In genomic region chr21:32710069-32710784, GRCh38 we compare ENCODE assay signal across 20 cellular contexts.
"Had no signal": no experiment of that assay in that cellular context is flagged by ENCODE, and none has a peak within 500 bp of the region (broad histone marks: within the 10 kb centered on the region; RNA-seq: fewer than 3 reads in every experiment).

No MANE protein-coding gene starts in this region.

- H3K27ac ChIP-seq: breast epithelium, esophagus muscularis mucosa, foreskin keratinocyte, neutrophil, right lobe of liver, tibial nerve had no signal

- H3K4me1 ChIP-seq: breast epithelium, right lobe of liver, tibial nerve had no signal

- H3K36me3 ChIP-seq: breast epithelium, esophagus muscularis mucosa, heart left ventricle, left ventricle myocardium inferior, right lobe of liver, tibial nerve had no signal

- H3K27me3 ChIP-seq: breast epithelium, esophagus muscularis mucosa, foreskin keratinocyte, heart left ventricle, neutrophil, right lobe of liver, tibial nerve had no signal

- H3K4me3 ChIP-seq: breast epithelium, esophagus muscularis mucosa, heart left ventricle, lung, mucosa of descending colon, right lobe of liver, tibial nerve had no signal

- H3K9me3 ChIP-seq: breast epithelium, esophagus muscularis mucosa, heart left ventricle, left ventricle myocardium inferior, mucosa of descending colon, neutrophil, right lobe of liver, tibial nerve had no signal

- DNase-seq: activated B cell treated with CpG ODN at 0.5 μM for 24 hours; activated CD4-positive, alpha-beta T cell treated with anti-CD3 and anti-CD28 coated beads, Interleukin-2, amount 50 U/mL, for 4 hours; activated naive CD4-positive, alpha-beta T cell; activated T-cell treated with anti-CD3 and anti-CD28 coated beads for 4 hours; activated T-cell treated with anti-CD3 and anti-CD28 coated beads, Interleukin-2, amount 50 U/mL, for 72 hours; dermis blood vessel endothelial cell; effector CD4-positive, alpha-beta T cell; foreskin keratinocyte; heart left ventricle; left ventricle myocardium inferior; mucosa of descending colon; right lobe of liver; stimulated activated CD4-positive, alpha-beta T cell treated with anti-CD3 and anti-CD28 coated beads, Interleukin-2, amount 100 ng/mL, for 48 hours; stimulated activated naive CD4-positive, alpha-beta T cell treated with Interleukin-2 at 50 U/mL for 16 hours; T1000 had no signal
